Comparison of ENCODE assay signal across 9 cellular contexts in genomic region chr10:53209941-53210611, GRCh38.
DNase-seq lines count a peak whose midpoint lies in the region; ATAC-seq, FAIRE-seq and TF ChIP-seq lines count a peak whose summit lies in the region.
"Had no signal": no experiment of that assay in that cellular context is flagged by ENCODE, and none has a peak within 500 bp of the region (broad histone marks: within the 10 kb centered on the region; RNA-seq: fewer than 3 reads in every experiment).

No MANE protein-coding gene starts in this region.

- no peaks in the 10 kb centered on the region for H3K4me1 ChIP-seq in endodermal cell (ENCODE audit: control insufficient read depth, insufficient read depth, low read length)
- H3K4me1 ChIP-seq: testis had no signal

- WGBS in endodermal cell (ENCODE audit: insufficient coverage in 1 of 2, insufficient read length in 1 of 2), 2 experiments, result 63 to 72% methylated on average over 4 to 8 of the region's 8 CpGs

- no peak overlapping the region for H3K27ac ChIP-seq in endodermal cell (ENCODE audit: low read depth, low read length)
- H3K27ac ChIP-seq: testis had no signal

- H3K36me3 Mint-ChIP-seq in endodermal cell (ENCODE audit: low read depth), result peaks cover 2% of the 10 kb centered on the region

- no peaks in the 10 kb centered on the region for H3K36me3 ChIP-seq in endodermal cell (ENCODE audit: control insufficient read depth, insufficient read depth, low read length)

- no peak overlapping the region for H3K4me3 Mint-ChIP-seq in endodermal cell

- no peaks in the 10 kb centered on the region for H3K27me3 Mint-ChIP-seq in endodermal cell (ENCODE audit: insufficient read depth)

- TF ChIP-seq CTCF in endodermal cell (conservative IDR thresholded peaks at IDR 0.05), result peak; percentile 82

- ATAC-seq in GM18873 (IDR thresholded peaks at IDR 0.05; ENCODE audit: low FRiP score, unreplicated experiment), result no peak

- FAIRE-seq in GM19239 (lab: Jason Lieb, UNC), result no peak

- peak in 2 of 3 experiments; percentile 3 to 61 for DNase-seq in NCI-H1417 (lab: John Stamatoyannopoulos, UW)
- no peak for DNase-seq in NCI-H1417 treated with DMSO at 0.1 percent for 48 hours (lab: John Stamatoyannopoulos, UW)
- peak; percentile 40 for DNase-seq in NCI-H748 (lab: John Stamatoyannopoulos, UW; ENCODE audit: unreplicated experiment)
- peak; percentile 55 for DNase-seq in endodermal cell
- peak; percentile 14 for DNase-seq in putamen (ENCODE audit: low spot score)
- DNase-seq in mucosa of gallbladder (ENCODE audit: low spot score), result no peak
- no peak for DNase-seq in GM19239 (ENCODE audit: insufficient read length, low spot score)
- DNase-seq: testis had no signal

- no peaks in the 10 kb centered on the region for H3K27me3 ChIP-seq in endodermal cell (ENCODE audit: control insufficient read depth, insufficient read depth, low read length, poor library complexity, severe bottlenecking)
- H3K27me3 ChIP-seq: testis had no signal

- H3K4me3 ChIP-seq in endodermal cell (ENCODE audit: low read length), result no peak overlapping the region
- H3K4me3 ChIP-seq: testis had no signal

- H3K9me3 ChIP-seq in endodermal cell (ENCODE audit: control insufficient read depth, low read length), result peaks cover 12% of the 10 kb centered on the region
- H3K9me3 ChIP-seq: testis had no signal

- no peak overlapping the region for H3K9ac ChIP-seq in endodermal cell (ENCODE audit: extremely low read depth, low read length, poor library complexity, severe bottlenecking)

- peaks cover 16% of the 10 kb centered on the region for H3K9me3 Mint-ChIP-seq in endodermal cell

- H3K4me1 Mint-ChIP-seq in endodermal cell, result peaks cover 2% of the 10 kb centered on the region

- no peak overlapping the region for H3K27ac Mint-ChIP-seq in endodermal cell

Comparison
In these comparisons a context has a peak if more than half of its experiments do, and no peak if none do; other contexts are left out.
1. DNase-seq: peak in NCI-H1417 (2 of 3), NCI-H748 (single experiment), endodermal cell (single experiment) and putamen (single experiment); none in NCI-H1417 treated with DMSO at 0.1 percent for 48 hours (single experiment), mucosa of gallbladder (single experiment) and GM19239 (single experiment).